ENCODE assay signal across 11 cellular contexts in the genomic region with DNA sequence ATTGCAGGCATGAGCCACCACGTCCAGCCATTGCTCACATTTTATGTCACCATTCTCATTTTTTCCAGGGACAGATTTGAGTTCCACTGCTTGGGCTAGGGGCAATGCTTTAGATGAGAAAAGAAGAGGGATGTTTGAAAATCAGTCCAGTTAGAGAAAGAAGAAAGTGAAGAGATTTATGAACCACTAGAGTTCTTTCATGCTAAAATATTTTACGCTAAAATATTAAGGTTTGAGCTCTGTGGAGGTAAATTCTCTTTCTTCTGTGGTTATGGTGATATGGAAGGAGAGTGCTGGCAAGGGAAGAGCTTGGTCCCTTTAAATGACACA. TPM values are rescaled to one million over a fixed set of nuclear protein-coding genes. Genes with fewer than 3 reads are reported as not detected.
DNase-seq lines count a peak whose midpoint lies in the region; ATAC-seq and TF ChIP-seq lines count a peak whose summit lies in the region.
"Had no signal": no experiment of that assay in that cellular context is flagged by ENCODE, and none has a peak within 500 bp of the region (broad histone marks: within the 10 kb centered on the region; RNA-seq: fewer than 3 reads in every experiment).

No MANE protein-coding gene starts in this region.

- no peak for ATAC-seq in activated T-cell treated with anti-CD3 and anti-CD28 coated beads, Interleukin-2, amount 50 U/mL, for 72 hours (replicated peaks in 1 of 2)
- ATAC-seq in activated T-cell treated with anti-CD3 and anti-CD28 coated beads, Interleukin-2, amount 50 U/mL, for 4 hours: no peak
- no peak for ATAC-seq in HG03520 (IDR thresholded peaks at IDR 0.05; ENCODE audit: unreplicated experiment)

- no peaks in the 10 kb centered on the region for H3K36me3 ChIP-seq in muscle layer of duodenum (ENCODE audit: control insufficient read depth in 1 of 2, insufficient read depth in 2 of 2, low read length in 2 of 2)
- H3K36me3 ChIP-seq in tibial artery: no peaks in the 10 kb centered on the region

- H3K27me3 ChIP-seq in dorsolateral prefrontal cortex (no peaks in the 10 kb centered on the region), muscle layer of duodenum (ENCODE audit: low read depth, low read length) (no peaks in the 10 kb centered on the region), tibial artery (no peaks in the 10 kb centered on the region)

- intact Hi-C loops in dorsolateral prefrontal cortex (cut with DNase I) (no loop called here), tibial artery (cut with DNase I; ENCODE audit: low total_unique reads) (no loop called here)

- H3K9me3 ChIP-seq in muscle layer of duodenum (ENCODE audit: control insufficient read depth in 1 of 2, low read length in 2 of 2) (no peaks in the 10 kb centered on the region), tibial artery (no peaks in the 10 kb centered on the region)

- peak overlapping the region in 57 of 59 donors; percentile 1 to 89 (median 79) for H3K27ac ChIP-seq in dorsolateral prefrontal cortex
- no peak overlapping the region for H3K27ac ChIP-seq in muscle layer of duodenum (ENCODE audit: low read length)
- peak overlapping the region; percentile 6 to 58 for H3K27ac ChIP-seq in tibial artery

- H3K4me1 Mint-ChIP-seq in activated T-cell treated with anti-CD3 and anti-CD28 coated beads, Interleukin-2, amount 50 U/mL, for 72 hours (ENCODE audit: low read depth): peaks cover 7% of the 10 kb centered on the region
- H3K4me1 Mint-ChIP-seq in activated T-cell treated with anti-CD3 and anti-CD28 coated beads, Interleukin-2, amount 50 U/mL, for 4 hours (ENCODE audit: low read depth): peaks cover 8% of the 10 kb centered on the region

- no peaks in the 10 kb centered on the region for H3K9me3 Mint-ChIP-seq in activated T-cell treated with anti-CD3 and anti-CD28 coated beads, Interleukin-2, amount 50 U/mL, for 72 hours
- no peaks in the 10 kb centered on the region for H3K9me3 Mint-ChIP-seq in activated T-cell treated with anti-CD3 and anti-CD28 coated beads, Interleukin-2, amount 50 U/mL, for 4 hours

- in situ Hi-C loops in GM13977 (cut with MboI; ENCODE audit: low pct_unique_long_range_greater_than_20kb, low sequenced_read_pairs, unreplicated experiment): no loop called here

- no peak for TF ChIP-seq CTCF in dorsolateral prefrontal cortex (IDR thresholded peaks at IDR 0.05 in 54 of 56, conservative IDR thresholded peaks at IDR 0.05 in 2 of 56; ENCODE audit: low read depth in 1 of 56, partially characterized antibody in 56 of 56)
- no peak for TF ChIP-seq CTCF in tibial artery (IDR thresholded peaks at IDR 0.05)
- TF ChIP-seq CTCF in GM13977 (IDR thresholded peaks at IDR 0.05; ENCODE audit: extremely low read depth, insufficient read depth, missing control alignments): no peak

- H3K36me3 Mint-ChIP-seq in activated T-cell treated with anti-CD3 and anti-CD28 coated beads, Interleukin-2, amount 50 U/mL, for 72 hours (ENCODE audit: insufficient read depth in 2 of 2): no peaks in the 10 kb centered on the region
- no peaks in the 10 kb centered on the region for H3K36me3 Mint-ChIP-seq in activated T-cell treated with anti-CD3 and anti-CD28 coated beads, Interleukin-2, amount 50 U/mL, for 4 hours (ENCODE audit: insufficient read depth)
- H3K36me3 Mint-ChIP-seq: brain had no signal

- H3K27me3 Mint-ChIP-seq in activated T-cell treated with anti-CD3 and anti-CD28 coated beads, Interleukin-2, amount 50 U/mL, for 72 hours (ENCODE audit: low read depth): no peaks in the 10 kb centered on the region
- H3K27me3 Mint-ChIP-seq in activated T-cell treated with anti-CD3 and anti-CD28 coated beads, Interleukin-2, amount 50 U/mL, for 4 hours (ENCODE audit: low read depth): no peaks in the 10 kb centered on the region

- no peaks in the 10 kb centered on the region for H3K4me1 ChIP-seq in muscle layer of duodenum (ENCODE audit: control insufficient read depth in 1 of 2, insufficient read depth in 2 of 2, low read length in 2 of 2)
- peaks cover 0 to 23% (median 12%) of the 10 kb centered on the region in 4 donors for H3K4me1 ChIP-seq in tibial artery

- H3K27ac Mint-ChIP-seq in activated T-cell treated with anti-CD3 and anti-CD28 coated beads, Interleukin-2, amount 50 U/mL, for 72 hours: no peak overlapping the region

- H3K4me3 ChIP-seq in dorsolateral prefrontal cortex: peak overlapping the region in 38 of 59 donors; percentile 5 to 52 (median 32)
- peak overlapping the region; percentile 54 to 58 for H3K4me3 ChIP-seq in muscle layer of duodenum (ENCODE audit: low read depth in 1 of 2, low read length in 2 of 2)
- peak overlapping the region; percentile 28 to 41 for H3K4me3 ChIP-seq in tibial artery

- no peak for DNase-seq in activated T-cell treated with anti-CD3 and anti-CD28 coated beads, Interleukin-2, amount 50 U/mL, for 72 hours
- no peak for DNase-seq in activated T-cell treated with anti-CD3 and anti-CD28 coated beads, Interleukin-2, amount 50 U/mL, for 4 hours
- DNase-seq in dorsolateral prefrontal cortex: no peak
- DNase-seq in tibial artery: no peak
- DNase-seq in HT-29 (ENCODE audit: low spot score): no peak
- no peak for DNase-seq in GM13977 (ENCODE audit: low spot score)
- DNase-seq: NCI-H2107, SHP77 treated with DMSO at 0.1 percent for 48 hours had no signal

- peak overlapping the region; percentile 40 to 56 for H3K4me3 Mint-ChIP-seq in activated T-cell treated with anti-CD3 and anti-CD28 coated beads, Interleukin-2, amount 50 U/mL, for 72 hours
- no peak overlapping the region for H3K4me3 Mint-ChIP-seq in activated T-cell treated with anti-CD3 and anti-CD28 coated beads, Interleukin-2, amount 50 U/mL, for 4 hours

RNA-seq across cellular contexts. Expression of a gene that starts 21.5 kb away (rescaled TPM):
- total RNA-seq in activated T-cell treated with anti-CD3 and anti-CD28 coated beads, Interleukin-2, amount 50 U/mL, for 72 hours: 10 to 100 TPM in 1 of 2 donors, 1 to 10 TPM in 1; 8.2 to 12.5 TPM
- 10 to 100 TPM in 1 of 3 donors, 1 to 10 TPM in 2; 5.8 to 11.0 (median 6.9) TPM for total RNA-seq in activated T-cell treated with anti-CD3 and anti-CD28 coated beads, Interleukin-2, amount 50 U/mL, for 4 hours
- 100 to 1,000 TPM in 73 of 120 experiments, 10 to 100 TPM in 47; 50.4 to 286 (median 109) TPM for total RNA-seq in dorsolateral prefrontal cortex
- total RNA-seq in HT-29 (2014; rRNA removed; shearing (Covaris generic)): 4.4 and 5.0 TPM in 2 replicates
